8 cellular contexts compared by ENCODE assay signal in genomic region chr19:50358483-50359431, GRCh38. TPM values are rescaled to one million over a fixed set of nuclear protein-coding genes. Genes with fewer than 3 reads are reported as not detected.
DNase-seq lines count a peak whose midpoint lies in the region; ATAC-seq and TF ChIP-seq lines count a peak whose summit lies in the region.

No MANE protein-coding gene starts in this region.

- H3K9me3 ChIP-seq in DND-41 (ENCODE audit: insufficient read depth, low read length, severe bottlenecking), result no peaks in the 10 kb centered on the region
- no peaks in the 10 kb centered on the region for H3K9me3 ChIP-seq in parathyroid adenoma (ENCODE audit: control insufficient read depth, low read length)
- H3K9me3 ChIP-seq in thyroid gland, result no peaks in the 10 kb centered on the region

- TF ChIP-seq CTCF in DND-41 (IDR thresholded peaks at IDR 0.05; ENCODE audit: borderline replicate concordance, extremely low read depth, low read length, poor library complexity, severe bottlenecking) (no peak), epithelial cell of esophagus (IDR thresholded peaks at IDR 0.05; ENCODE audit: insufficient read depth, low read depth, low read length, missing control alignments) (no peak), parathyroid adenoma (IDR thresholded peaks at IDR 0.05) (no peak), thyroid gland (IDR thresholded peaks at IDR 0.05) (no peak)

- intact Hi-C loops in thyroid gland (cut with DNase I), result loop anchor here (10.0 kb wide), 1 partner anchor 426 kb away; no protein-coding TSS in a partner anchor

- H3K4me2 ChIP-seq in DND-41 (ENCODE audit: insufficient read depth, low read length) (no peak overlapping the region), parathyroid adenoma (ENCODE audit: low read length) (no peak overlapping the region)

- DNase-seq in DND-41 (peak; percentile 36), NCI-H1417 (lab: John Stamatoyannopoulos, UW) (peak; percentile 74 to 91 (median 84)), epithelial cell of esophagus (ENCODE audit: low read depth) (no peak), thyroid gland (peak; percentile 58 to 60), cerebellar nuclear complex (lab: John Stamatoyannopoulos, UW) (no peak)
- peak; percentile 41 for DNase-seq in activated CD8-positive, alpha-beta memory T cell treated with anti-CD3 and anti-CD28 coated beads, Interleukin-2, amount 50 U/mL, for 1 hour (ENCODE audit: extremely low read depth)

- peaks cover 13% of the 10 kb centered on the region for H3K4me1 ChIP-seq in DND-41 (ENCODE audit: insufficient read depth, low read length)
- no peaks in the 10 kb centered on the region for H3K4me1 ChIP-seq in parathyroid adenoma
- H3K4me1 ChIP-seq in thyroid gland, result peaks cover 4 to 37% of the 10 kb centered on the region in 2 donors

- WGBS in thyroid gland, 2 donors, result 45 to 67% methylated on average over 21 to 56 of the region's 56 CpGs

- H3K4me3 ChIP-seq in DND-41 (ENCODE audit: low read depth in 1 of 2, low read length in 2 of 2), result no peak overlapping the region
- H3K4me3 ChIP-seq in epithelial cell of esophagus (ENCODE audit: low read length), result peak overlapping the region; percentile 37
- H3K4me3 ChIP-seq in parathyroid adenoma (ENCODE audit: low read depth, low read length), result peak overlapping the region; percentile 81
- H3K4me3 ChIP-seq in thyroid gland (replicated peaks in 1 of 3), result no peak overlapping the region

- H3K27ac ChIP-seq in DND-41 (ENCODE audit: low read length), result no peak overlapping the region
- peak overlapping the region; percentile 67 for H3K27ac ChIP-seq in parathyroid adenoma
- peak overlapping the region in 1 of 3 donors; percentile 81 for H3K27ac ChIP-seq in thyroid gland

- TF ChIP-seq POLR2A in thyroid gland (IDR thresholded peaks at IDR 0.05), result peak in 1 of 2 donors; percentile 53

- H3K79me2 ChIP-seq in DND-41 (ENCODE audit: insufficient read depth, low read length) (no peaks in the 10 kb centered on the region), parathyroid adenoma (no peaks in the 10 kb centered on the region)

- H3K9ac ChIP-seq in DND-41 (ENCODE audit: low read depth, low read length) (no peak overlapping the region), parathyroid adenoma (no peak overlapping the region)

- H2AFZ ChIP-seq in DND-41 (ENCODE audit: low read depth, low read length) (no peak overlapping the region), parathyroid adenoma (peak overlapping the region; percentile 93)

- ATAC-seq in DND-41 (ENCODE audit: insufficient read depth, low read depth), result no peak
- no peak for ATAC-seq in HG02938 (IDR thresholded peaks at IDR 0.05; ENCODE audit: unreplicated experiment)

- H3K36me3 ChIP-seq in DND-41 (ENCODE audit: insufficient read depth, low read length), result no peaks in the 10 kb centered on the region
- no peaks in the 10 kb centered on the region for H3K36me3 ChIP-seq in parathyroid adenoma (ENCODE audit: control insufficient read depth, insufficient read depth, low read length)
- no peaks in the 10 kb centered on the region for H3K36me3 ChIP-seq in thyroid gland

- H3K27me3 ChIP-seq in DND-41 (ENCODE audit: insufficient read depth, low read length, poor library complexity) (no peaks in the 10 kb centered on the region), parathyroid adenoma (ENCODE audit: control insufficient read depth, insufficient read depth, low read length) (no peaks in the 10 kb centered on the region), thyroid gland (no peaks in the 10 kb centered on the region)

- no peaks in the 10 kb centered on the region for H4K20me1 ChIP-seq in DND-41 (ENCODE audit: insufficient read depth, low read length)

RNA-seq across cellular contexts. Expression of gene NAPSA, which starts 6.7 kb away (rescaled TPM):
- total RNA-seq in thyroid gland, result 1 to 10 TPM in 2 of 4 donors, under 1 TPM in 2; 0.46 to 3.4 (median 1.5) TPM

RNA-seq across cellular contexts. Expression of gene NR1H2, which starts 17.5 kb away (rescaled TPM):
- 100 to 1,000 TPM in 2 of 4 donors, 10 to 100 TPM in 2; 76.4 to 114 (median 100) TPM for total RNA-seq in thyroid gland

RNA-seq across cellular contexts. Expression of gene POLD1, which starts 25.4 kb away (rescaled TPM):
- total RNA-seq in thyroid gland, result 10 to 100 TPM; 12.9 to 27.5 (median 19.0) TPM

RNA-seq across cellular contexts. Expression of gene KCNC3, which starts 29.6 kb away (rescaled TPM):
- total RNA-seq in thyroid gland, result 10 to 100 TPM in 3 of 4 donors, 1 to 10 TPM in 1; 5.9 to 32.8 (median 17.2) TPM

RNA-seq across cellular contexts. Expression of gene SPIB, which starts 60.0 kb away (rescaled TPM):
- not detected for total RNA-seq in thyroid gland

Comparison
In these comparisons a context has a peak if more than half of its experiments do, and no peak if none do; other contexts are left out.
1. DNase-seq: peak in DND-41 (single experiment), NCI-H1417 (3 of 3), activated CD8-positive, alpha-beta memory T cell treated with anti-CD3 and anti-CD28 coated beads, Interleukin-2, amount 50 U/mL, for 1 hour (single experiment) and thyroid gland (2 of 2); none in epithelial cell of esophagus (single experiment) and cerebellar nuclear complex (0 of 2).
2. H3K4me3 ChIP-seq: peak in epithelial cell of esophagus (single experiment) and parathyroid adenoma (single experiment); none in DND-41 (0 of 2) and thyroid gland (0 of 3).